ENCODE assay signal across 23 cellular contexts in genomic region chr10:124288928-124289921, GRCh38.
DNase-seq lines count a peak whose midpoint lies in the region; ATAC-seq and TF ChIP-seq lines count a peak whose summit lies in the region.
"Had no signal": no experiment of that assay in that cellular context is flagged by ENCODE, and none has a peak within 500 bp of the region (broad histone marks: within the 10 kb centered on the region; RNA-seq: fewer than 3 reads in every experiment).

No MANE protein-coding gene starts in this region.

- TF ChIP-seq CTCF in osteoblast (IDR thresholded peaks at IDR 0.05; ENCODE audit: extremely low read depth, low read depth, low read length) (no peak), body of pancreas (IDR thresholded peaks at IDR 0.05) (no peak), GM13977 (IDR thresholded peaks at IDR 0.05; ENCODE audit: extremely low read depth, insufficient read depth, missing control alignments) (no peak), endothelial cell (IDR thresholded peaks at IDR 0.05; ENCODE audit: unreplicated experiment) (no peak)

- H3K9ac ChIP-seq in BLaER1 treated with 17β-estradiol and CSF1 and Interleukin-3, amounts not matched to agents 10 nM and 100 nM: peak overlapping the region; percentile 65 to 80 (median 75); a peak in 20 of 22 replicates

- peak overlapping the region; percentile 71 to 96 (median 86) for H3K4me2 ChIP-seq in BLaER1 treated with 17β-estradiol and CSF1 and Interleukin-3, amounts not matched to agents 10 nM and 100 nM
- H3K4me2 ChIP-seq in osteoblast (ENCODE audit: insufficient read depth, low read length): no peak overlapping the region

- H3K4me3 Mint-ChIP-seq in dendritic cell treated with granulocyte-macrophage colony-stimulating factor and Interleukin-4, amounts not matched to agents 40 ng/mL and 50 ng/mL, for 4 days: no peak overlapping the region
- H3K4me3 Mint-ChIP-seq in endothelial cell (ENCODE audit: unreplicated experiment): no peak overlapping the region
- H3K4me3 Mint-ChIP-seq: activated CD4-positive, alpha-beta T cell treated with anti-CD3 and anti-CD28 coated beads, Interleukin-2, amount 10 ng/mL, durations not matched to agents 24 days and 14 days; activated naive CD4-positive, alpha-beta T cell treated with anti-CD3 and anti-CD28 coated beads, Interleukin-2, amount 10 ng/mL, durations not matched to agents 7 days and 5 days; activated T-cell treated with anti-CD3 and anti-CD28 coated beads, Interleukin-2, amount 50 U/mL, for 72 hours; effector memory CD8-positive, alpha-beta T cell; T-helper 2 cell treated with Interferon-gamma antibody and Interleukin-4, amounts not matched to agents 5 μg/mL and 100 μg/mL, for 36 hours had no signal

- no peaks in the 10 kb centered on the region for H3K79me2 ChIP-seq in osteoblast (ENCODE audit: insufficient read depth, low read length)

- H4K20me1 ChIP-seq in BLaER1 treated with 17β-estradiol and CSF1 and Interleukin-3, amounts not matched to agents 10 nM and 100 nM: no peaks in the 10 kb centered on the region
- H4K20me1 ChIP-seq in osteoblast (ENCODE audit: insufficient read depth, low read length): no peaks in the 10 kb centered on the region

- H3K27me3 Mint-ChIP-seq in dendritic cell treated with granulocyte-macrophage colony-stimulating factor and Interleukin-4, amounts not matched to agents 40 ng/mL and 50 ng/mL, for 4 days: no peaks in the 10 kb centered on the region
- no peaks in the 10 kb centered on the region for H3K27me3 Mint-ChIP-seq in endothelial cell (ENCODE audit: unreplicated experiment)
- H3K27me3 Mint-ChIP-seq: activated CD4-positive, alpha-beta T cell treated with anti-CD3 and anti-CD28 coated beads, Interleukin-2, amount 10 ng/mL, durations not matched to agents 24 days and 14 days; activated naive CD4-positive, alpha-beta T cell treated with anti-CD3 and anti-CD28 coated beads, Interleukin-2, amount 10 ng/mL, durations not matched to agents 7 days and 5 days; effector memory CD8-positive, alpha-beta T cell had no signal

- H3K9me3 ChIP-seq in BLaER1 treated with 17β-estradiol and CSF1 and Interleukin-3, amounts not matched to agents 10 nM and 100 nM (replicated peaks in 1 of 11): no peaks in the 10 kb centered on the region
- H3K9me3 ChIP-seq in osteoblast (ENCODE audit: low read depth, low read length): no peaks in the 10 kb centered on the region
- H3K9me3 ChIP-seq in body of pancreas: no peaks in the 10 kb centered on the region
- H3K9me3 ChIP-seq: heart left ventricle, psoas muscle, stomach, tibial nerve had no signal

- H3K36me3 ChIP-seq in BLaER1 treated with 17β-estradiol and CSF1 and Interleukin-3, amounts not matched to agents 10 nM and 100 nM: no peaks in the 10 kb centered on the region
- H3K36me3 ChIP-seq in osteoblast (ENCODE audit: insufficient read depth, low read length) (no peaks in the 10 kb centered on the region), body of pancreas (replicated peaks in 1 of 2; ENCODE audit: insufficient read depth in 1 of 2, low read depth in 2 of 2) (no peaks in the 10 kb centered on the region)
- H3K36me3 ChIP-seq: heart left ventricle, stomach, tibial nerve had no signal

- no peaks in the 10 kb centered on the region for H3K9me3 Mint-ChIP-seq in dendritic cell treated with granulocyte-macrophage colony-stimulating factor and Interleukin-4, amounts not matched to agents 40 ng/mL and 50 ng/mL, for 4 days
- no peaks in the 10 kb centered on the region for H3K9me3 Mint-ChIP-seq in endothelial cell (ENCODE audit: unreplicated experiment)
- H3K9me3 Mint-ChIP-seq: activated CD4-positive, alpha-beta T cell treated with anti-CD3 and anti-CD28 coated beads, Interleukin-2, amount 10 ng/mL, durations not matched to agents 24 days and 14 days; activated naive CD4-positive, alpha-beta T cell treated with anti-CD3 and anti-CD28 coated beads, Interleukin-2, amount 10 ng/mL, durations not matched to agents 7 days and 5 days; activated T-cell treated with anti-CD3 and anti-CD28 coated beads, Interleukin-2, amount 50 U/mL, for 72 hours; effector memory CD8-positive, alpha-beta T cell; T-helper 2 cell treated with Interferon-gamma antibody and Interleukin-4, amounts not matched to agents 5 μg/mL and 100 μg/mL, for 36 hours had no signal

- H2AFZ ChIP-seq in osteoblast (ENCODE audit: low read length): no peak overlapping the region

- H3K27me3 ChIP-seq in BLaER1 treated with 17β-estradiol and CSF1 and Interleukin-3, amounts not matched to agents 10 nM and 100 nM: no peaks in the 10 kb centered on the region
- H3K27me3 ChIP-seq in osteoblast (ENCODE audit: insufficient read depth, low read length) (no peaks in the 10 kb centered on the region), body of pancreas (no peaks in the 10 kb centered on the region)
- H3K27me3 ChIP-seq: foreskin keratinocyte, heart left ventricle, stomach, tibial nerve had no signal

- peaks cover 81 to 100% (median 96%) of the 10 kb centered on the region in 10 experiments for H3K4me1 ChIP-seq in BLaER1 treated with 17β-estradiol and CSF1 and Interleukin-3, amounts not matched to agents 10 nM and 100 nM
- peaks cover 5% of the 10 kb centered on the region for H3K4me1 ChIP-seq in osteoblast (ENCODE audit: insufficient read depth, low read length)
- no peaks in the 10 kb centered on the region for H3K4me1 ChIP-seq in body of pancreas
- H3K4me1 ChIP-seq: psoas muscle, tibial nerve had no signal

- H3K36me3 Mint-ChIP-seq in dendritic cell treated with granulocyte-macrophage colony-stimulating factor and Interleukin-4, amounts not matched to agents 40 ng/mL and 50 ng/mL, for 4 days (ENCODE audit: low read depth): no peaks in the 10 kb centered on the region
- H3K36me3 Mint-ChIP-seq in endothelial cell (ENCODE audit: low read depth, unreplicated experiment): no peaks in the 10 kb centered on the region
- H3K36me3 Mint-ChIP-seq: activated naive CD4-positive, alpha-beta T cell treated with anti-CD3 and anti-CD28 coated beads, Interleukin-2, amount 10 ng/mL, durations not matched to agents 7 days and 5 days had no signal

- peaks cover 74% of the 10 kb centered on the region for H3K4me1 Mint-ChIP-seq in dendritic cell treated with granulocyte-macrophage colony-stimulating factor and Interleukin-4, amounts not matched to agents 40 ng/mL and 50 ng/mL, for 4 days (ENCODE audit: low read depth)
- H3K4me1 Mint-ChIP-seq in endothelial cell (ENCODE audit: unreplicated experiment): no peaks in the 10 kb centered on the region

- TF ChIP-seq POLR2A in body of pancreas (IDR thresholded peaks at IDR 0.05): no peak

- WGBS in body of pancreas, 2 donors: 80 to 84% methylated on average over 21 of the region's 21 CpGs

- no peak overlapping the region; a peak in 3 of 20 replicates for H3K4me3 ChIP-seq in BLaER1 treated with 17β-estradiol and CSF1 and Interleukin-3, amounts not matched to agents 10 nM and 100 nM
- no peak overlapping the region for H3K4me3 ChIP-seq in osteoblast (ENCODE audit: insufficient read depth, low read length)
- H3K4me3 ChIP-seq in body of pancreas: no peak overlapping the region
- H3K4me3 ChIP-seq: heart left ventricle, psoas muscle, stomach, tibial nerve had no signal

- DNase-seq in MV-4-11 (lab: John Stamatoyannopoulos, UW) (peak; percentile 13), osteoblast (ENCODE audit: insufficient read length, low spot score, missing footprints) (peak; percentile 45), body of pancreas (no peak), RPMI8226 (no peak), GM13977 (ENCODE audit: low spot score) (no peak), endothelial cell (ENCODE audit: low spot score) (no peak)
- DNase-seq: activated CD4-positive, alpha-beta T cell treated with anti-CD3 and anti-CD28 coated beads, Interleukin-2, amount 10 ng/mL, durations not matched to agents 24 days and 14 days; activated naive CD4-positive, alpha-beta T cell treated with anti-CD3 and anti-CD28 coated beads, Interleukin-2, amount 10 ng/mL, durations not matched to agents 7 days and 5 days; activated T-cell treated with anti-CD3 and anti-CD28 coated beads, Interleukin-2, amount 50 U/mL, for 72 hours; effector memory CD8-positive, alpha-beta T cell; foreskin keratinocyte; heart left ventricle; Kasumi-1; mammary epithelial cell; NCI-H446; stomach had no signal

- in situ Hi-C loops in GM13977 (cut with MboI; ENCODE audit: low pct_unique_long_range_greater_than_20kb, low sequenced_read_pairs, unreplicated experiment): no loop called here

- intact Hi-C loops in dendritic cell treated with granulocyte-macrophage colony-stimulating factor and Interleukin-4, amounts not matched to agents 40 ng/mL and 50 ng/mL, for 4 days (cut with micrococcal nuclease): no loop called here
- intact Hi-C loops in body of pancreas (cut with DNase I): no loop called here

- peak overlapping the region; percentile 88 to 95 (median 91) for H3K27ac ChIP-seq in BLaER1 treated with 17β-estradiol and CSF1 and Interleukin-3, amounts not matched to agents 10 nM and 100 nM
- no peak overlapping the region for H3K27ac ChIP-seq in osteoblast (ENCODE audit: low read depth, low read length)
- peak overlapping the region in 1 of 4 donors; percentile 57 for H3K27ac ChIP-seq in body of pancreas
- H3K27ac ChIP-seq: C4-2B, foreskin keratinocyte, psoas muscle, tibial nerve had no signal

- no peak for ATAC-seq in body of pancreas
- ATAC-seq: effector memory CD8-positive, alpha-beta T cell; esophagus mucosa; foreskin keratinocyte had no signal

- H3K27ac Mint-ChIP-seq in dendritic cell treated with granulocyte-macrophage colony-stimulating factor and Interleukin-4, amounts not matched to agents 40 ng/mL and 50 ng/mL, for 4 days: peak overlapping the region; percentile 74
- H3K27ac Mint-ChIP-seq in endothelial cell (ENCODE audit: unreplicated experiment): no peak overlapping the region
- H3K27ac Mint-ChIP-seq: activated CD4-positive, alpha-beta T cell treated with anti-CD3 and anti-CD28 coated beads, Interleukin-2, amount 10 ng/mL, durations not matched to agents 24 days and 14 days; activated naive CD4-positive, alpha-beta T cell treated with anti-CD3 and anti-CD28 coated beads, Interleukin-2, amount 10 ng/mL, durations not matched to agents 7 days and 5 days; activated T-cell treated with anti-CD3 and anti-CD28 coated beads, Interleukin-2, amount 50 U/mL, for 72 hours; effector memory CD8-positive, alpha-beta T cell; T-helper 2 cell treated with Interferon-gamma antibody and Interleukin-4, amounts not matched to agents 5 μg/mL and 100 μg/mL, for 36 hours had no signal

Comparison
In these comparisons a context has a peak if more than half of its experiments do, and no peak if none do; other contexts are left out.
1. DNase-seq: peak in MV-4-11 (single experiment) and osteoblast (single experiment); none in body of pancreas (0 of 4), RPMI8226 (single experiment), GM13977 (single experiment) and endothelial cell (single experiment).